10 cellular contexts compared by ENCODE assay signal in the genomic region with DNA sequence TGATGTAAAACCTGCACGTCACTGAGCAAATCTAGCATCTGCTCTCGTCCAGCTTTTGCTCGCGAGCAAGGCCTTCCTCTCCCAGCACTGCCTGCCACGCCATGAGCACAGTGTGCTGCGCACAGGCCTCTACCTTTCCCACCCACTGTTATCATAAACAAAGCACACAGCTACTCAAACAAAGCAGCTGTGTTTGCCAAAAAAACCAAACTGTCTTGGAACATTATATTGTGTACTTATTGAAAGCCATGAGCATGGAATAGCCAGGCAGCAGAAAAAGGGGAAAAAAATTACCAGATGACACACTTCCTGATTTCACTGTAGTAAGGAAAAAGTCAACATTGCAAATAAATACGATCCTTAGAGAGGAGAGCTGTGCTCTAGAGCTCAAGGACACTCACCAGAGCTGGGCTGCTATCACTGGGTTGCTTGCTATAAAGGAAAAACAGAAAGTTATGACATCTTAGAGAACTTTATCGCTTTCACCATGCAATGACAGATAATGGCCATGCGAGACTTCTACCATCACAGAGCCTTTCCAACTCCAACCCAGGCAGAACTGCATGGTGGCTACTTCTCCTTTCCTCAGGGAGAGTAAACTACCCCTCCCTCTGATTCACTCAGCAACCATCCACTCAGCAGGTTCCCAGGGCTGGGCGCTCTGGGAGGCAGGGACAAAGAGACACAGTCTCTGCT.
DNase-seq lines count a peak whose midpoint lies in the region; ATAC-seq and TF ChIP-seq lines count a peak whose summit lies in the region.
"Had no signal": no experiment of that assay in that cellular context is flagged by ENCODE, and none has a peak within 500 bp of the region (broad histone marks: within the 10 kb centered on the region; RNA-seq: fewer than 3 reads in every experiment).

No MANE protein-coding gene starts in this region.

- POLR2A ChIA-PET in GM10248 (lab: Yijun Ruan, JAX), result no interaction called here

- no peak overlapping the region for H3K4me3 Mint-ChIP-seq in immature natural killer cell
- H3K4me3 Mint-ChIP-seq: activated naive CD8-positive, alpha-beta T cell had no signal

- DNase-seq in Right ventricle myocardium superior (no peak), cardiac septum (ENCODE audit: low spot score) (no peak), RWPE2 (ENCODE audit: low spot score) (no peak), hepatocyte (ENCODE audit: low spot score) (peak; percentile 60), immature natural killer cell (no peak), GM10248 (ENCODE audit: extremely low spot score) (no peak), dorsolateral prefrontal cortex (no peak)
- no peak for DNase-seq in stimulated activated naive CD4-positive, alpha-beta T cell treated with Interleukin-2 at 50 U/mL for 16 hours (lab: John Stamatoyannopoulos, UW)

- H4K20me1 ChIP-seq in hepatocyte (ENCODE audit: insufficient read depth, poor library complexity, severe bottlenecking), result no peaks in the 10 kb centered on the region

- CTCF ChIA-PET in GM10248 (lab: Yijun Ruan, JAX), result interaction anchor here (0.8 to 1.6 kb wide), 3 partner anchors 8 to 219 kb away, joined by 3 to 7 read pairs (median 4); no protein-coding TSS in a partner anchor

- 46% methylated on average over 10 of the region's 10 CpGs for WGBS in hepatocyte (ENCODE audit: low lambda C conversion rate, missing lambda C conversion rate)

- H3K27ac ChIP-seq in RWPE2 (ENCODE audit: poor library complexity, severe bottlenecking) (peak overlapping the region; percentile 73), hepatocyte (peak overlapping the region; percentile 84), dorsolateral prefrontal cortex (peak overlapping the region in 3 of 59 donors; percentile 8 to 37 (median 29))
- H3K27ac ChIP-seq: parathyroid adenoma had no signal

- H3K9me2 ChIP-seq in hepatocyte (replicated peaks; ENCODE audit: insufficient read depth), result no peaks in the 10 kb centered on the region

- peaks cover 0 to 3% (median 0%) of the 10 kb centered on the region in 3 donors for H3K27me3 Mint-ChIP-seq in immature natural killer cell (ENCODE audit: low read depth in 3 of 3)
- H3K27me3 Mint-ChIP-seq: activated naive CD8-positive, alpha-beta T cell had no signal

- H3K4me1 Mint-ChIP-seq in immature natural killer cell, result no peaks in the 10 kb centered on the region

- H3K36me3 Mint-ChIP-seq in immature natural killer cell, result no peaks in the 10 kb centered on the region
- H3K36me3 Mint-ChIP-seq: activated naive CD8-positive, alpha-beta T cell had no signal

- no peaks in the 10 kb centered on the region for H3K9me3 ChIP-seq in RWPE2 (ENCODE audit: severe bottlenecking)
- H3K9me3 ChIP-seq in hepatocyte (ENCODE audit: low read depth), result no peaks in the 10 kb centered on the region

- H3K4me1 ChIP-seq in RWPE2 (ENCODE audit: insufficient read depth, poor library complexity, severe bottlenecking) (peaks cover 47% of the 10 kb centered on the region), hepatocyte (ENCODE audit: insufficient read depth) (peaks cover 29% of the 10 kb centered on the region)
- H3K4me1 ChIP-seq: parathyroid adenoma had no signal

- no peaks in the 10 kb centered on the region for H3K27me3 ChIP-seq in RWPE2 (ENCODE audit: insufficient read depth, poor library complexity, severe bottlenecking)
- H3K27me3 ChIP-seq in hepatocyte, result no peaks in the 10 kb centered on the region
- no peaks in the 10 kb centered on the region for H3K27me3 ChIP-seq in dorsolateral prefrontal cortex

- H3K79me2 ChIP-seq in hepatocyte, result no peaks in the 10 kb centered on the region
- H3K79me2 ChIP-seq: parathyroid adenoma had no signal

- peaks cover 12% of the 10 kb centered on the region; the same call in 1 of the 2 replicates for H3K36me3 ChIP-seq in RWPE2 (ENCODE audit: low read depth)
- H3K36me3 ChIP-seq in hepatocyte (replicated peaks; ENCODE audit: insufficient read depth, low read depth), result no peaks in the 10 kb centered on the region

- H2AFZ ChIP-seq in hepatocyte, result peak overlapping the region; percentile 23
- H2AFZ ChIP-seq: parathyroid adenoma had no signal

- H3K9me3 Mint-ChIP-seq in immature natural killer cell, result no peaks in the 10 kb centered on the region

- peak overlapping the region; percentile 26 for H3K4me2 ChIP-seq in hepatocyte

- intact Hi-C loops in Right ventricle myocardium superior (cut with DNase I), result no loop called here
- intact Hi-C loops in cardiac septum (cut with DNase I), result no loop called here
- intact Hi-C loops in dorsolateral prefrontal cortex (cut with DNase I), result loop anchor here in 1 of 2 donors (10.0 kb wide), 1 partner anchor 224 kb away; no protein-coding TSS in a partner anchor

- peak; percentile 40 for ATAC-seq in Right ventricle myocardium superior (ENCODE audit: poor library complexity)
- ATAC-seq in RWPE2 (ENCODE audit: low read depth), result peak; percentile 66

- H3K27ac Mint-ChIP-seq in immature natural killer cell, result no peak overlapping the region
- H3K27ac Mint-ChIP-seq: activated naive CD8-positive, alpha-beta T cell had no signal

- TF ChIP-seq CTCF in RWPE2 (IDR thresholded peaks at IDR 0.05; ENCODE audit: poor library complexity, severe bottlenecking), result no peak
- TF ChIP-seq CTCF in hepatocyte (IDR thresholded peaks at IDR 0.05; ENCODE audit: poor library complexity), result no peak
- no peak for TF ChIP-seq CTCF in GM10248 (IDR thresholded peaks at IDR 0.05; ENCODE audit: control extremely low read depth, extremely low read depth, low read depth, missing control alignments)
- TF ChIP-seq CTCF in dorsolateral prefrontal cortex (IDR thresholded peaks at IDR 0.05 in 54 of 56, conservative IDR thresholded peaks at IDR 0.05 in 2 of 56; ENCODE audit: low read depth in 1 of 56, partially characterized antibody in 56 of 56), result no peak

- no peak overlapping the region for H3K4me3 ChIP-seq in RWPE2 (ENCODE audit: severe bottlenecking)
- no peak overlapping the region for H3K4me3 ChIP-seq in hepatocyte
- H3K4me3 ChIP-seq in dorsolateral prefrontal cortex, result no peak overlapping the region
